ENCODE assay signal across 8 cellular contexts in the genomic region with DNA sequence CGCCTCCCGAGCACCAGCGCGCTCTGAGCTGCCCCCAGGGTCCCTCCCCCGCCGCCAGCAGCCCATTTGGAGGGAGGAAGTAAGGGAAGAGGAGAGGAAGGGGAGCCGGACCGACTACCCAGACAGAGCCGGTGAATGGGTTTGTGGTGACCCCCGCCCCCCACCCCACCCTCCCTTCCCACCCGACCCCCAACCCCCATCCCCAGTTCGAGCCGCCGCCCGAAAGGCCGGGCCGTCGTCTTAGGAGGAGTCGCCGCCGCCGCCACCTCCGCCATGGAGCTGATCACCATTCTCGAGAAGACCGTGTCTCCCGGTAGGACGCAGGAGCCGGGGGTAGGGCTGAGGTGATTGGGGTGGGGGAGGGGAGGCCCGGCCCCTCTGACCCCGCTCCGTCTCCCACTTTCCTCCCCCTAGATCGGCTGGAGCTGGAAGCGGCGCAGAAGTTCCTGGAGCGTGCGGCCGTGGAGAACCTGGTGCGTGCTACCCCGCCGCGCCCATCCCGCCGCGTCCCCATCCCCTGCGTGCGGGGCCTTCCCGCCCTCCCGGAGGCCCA.
DNase-seq lines count a peak whose midpoint lies in the region; ATAC-seq and TF ChIP-seq lines count a peak whose summit lies in the region.

No MANE protein-coding gene starts in this region.

- peaks cover 52 to 81% (median 69%) of the 10 kb centered on the region in 10 experiments for H3K4me1 ChIP-seq in BLaER1 treated with 17β-estradiol and CSF1 and Interleukin-3, amounts not matched to agents 10 nM and 100 nM

- H3K9ac ChIP-seq in BLaER1 treated with 17β-estradiol and CSF1 and Interleukin-3, amounts not matched to agents 10 nM and 100 nM, result peak overlapping the region; percentile 73 to 96 (median 89)

- H3K27me3 Mint-ChIP-seq in effector memory CD8-positive, alpha-beta T cell, result no peaks in the 10 kb centered on the region
- peaks cover 3% of the 10 kb centered on the region for H3K27me3 Mint-ChIP-seq in nephron (ENCODE audit: low read depth)

- peak overlapping the region; percentile 62 to 92 (median 78) for H3K4me3 ChIP-seq in BLaER1 treated with 17β-estradiol and CSF1 and Interleukin-3, amounts not matched to agents 10 nM and 100 nM

- H3K9me3 Mint-ChIP-seq in effector memory CD8-positive, alpha-beta T cell, result no peaks in the 10 kb centered on the region
- no peaks in the 10 kb centered on the region for H3K9me3 Mint-ChIP-seq in nephron

- H3K4me1 Mint-ChIP-seq in effector memory CD8-positive, alpha-beta T cell (ENCODE audit: low read depth in 2 of 2), result peaks cover 28 to 56% of the 10 kb centered on the region in 2 donors
- H3K4me1 Mint-ChIP-seq in nephron, result peaks cover 30% of the 10 kb centered on the region

- peak overlapping the region; percentile 54 to 98 (median 91); a peak in 20 of 22 replicates for H3K27ac ChIP-seq in BLaER1 treated with 17β-estradiol and CSF1 and Interleukin-3, amounts not matched to agents 10 nM and 100 nM

- H3K4me2 ChIP-seq in BLaER1 treated with 17β-estradiol and CSF1 and Interleukin-3, amounts not matched to agents 10 nM and 100 nM, result peak overlapping the region in 1 of 11 experiments; percentile 28; a peak in 2 of 22 replicates

- no peak for TF ChIP-seq CTCF in nephron (IDR thresholded peaks at IDR 0.05; ENCODE audit: unreplicated experiment in 3 of 3)

- peaks cover 38 to 44% (median 42%) of the 10 kb centered on the region in 11 experiments for H3K36me3 ChIP-seq in BLaER1 treated with 17β-estradiol and CSF1 and Interleukin-3, amounts not matched to agents 10 nM and 100 nM

- no peaks in the 10 kb centered on the region for H3K9me3 ChIP-seq in BLaER1 treated with 17β-estradiol and CSF1 and Interleukin-3, amounts not matched to agents 10 nM and 100 nM (replicated peaks in 1 of 11)

- H4K20me1 ChIP-seq in BLaER1 treated with 17β-estradiol and CSF1 and Interleukin-3, amounts not matched to agents 10 nM and 100 nM, result peaks cover 36 to 45% (median 37%) of the 10 kb centered on the region in 11 experiments

- H3K27ac Mint-ChIP-seq in effector memory CD8-positive, alpha-beta T cell, result peak overlapping the region; percentile 87 to 90
- peak overlapping the region; percentile 76 to 96 (median 95) for H3K27ac Mint-ChIP-seq in nephron

- DNase-seq in SW 1271 (lab: John Stamatoyannopoulos, UW) (peak; percentile 46 to 54), midbrain (lab: John Stamatoyannopoulos, UW) (no peak), NCI-H2081 (lab: John Stamatoyannopoulos, UW) (no peak), ecto neural progenitor cell (ENCODE audit: low spot score) (no peak)
- no peak for DNase-seq in effector memory CD8-positive, alpha-beta T cell

- no peaks in the 10 kb centered on the region for H3K27me3 ChIP-seq in BLaER1 treated with 17β-estradiol and CSF1 and Interleukin-3, amounts not matched to agents 10 nM and 100 nM

- peaks cover 54% of the 10 kb centered on the region for H3K36me3 Mint-ChIP-seq in effector memory CD8-positive, alpha-beta T cell (ENCODE audit: insufficient read depth)
- H3K36me3 Mint-ChIP-seq in nephron (ENCODE audit: low read depth), result peaks cover 34% of the 10 kb centered on the region

- peak overlapping the region; percentile 84 to 87 for H3K4me3 Mint-ChIP-seq in effector memory CD8-positive, alpha-beta T cell
- H3K4me3 Mint-ChIP-seq in nephron, result peak overlapping the region; percentile 89 to 97 (median 93)

- peak; percentile 2 for ATAC-seq in GM21825 (IDR thresholded peaks at IDR 0.05; ENCODE audit: unreplicated experiment)
- peak; percentile 2 for ATAC-seq in effector memory CD8-positive, alpha-beta T cell (replicated peaks)

Comparison
In these comparisons a context has a peak if more than half of its experiments do, and no peak if none do; other contexts are left out.
1. DNase-seq: peak in SW 1271 (2 of 2); none in effector memory CD8-positive, alpha-beta T cell (0 of 3), midbrain (single experiment), NCI-H2081 (0 of 2) and ecto neural progenitor cell (single experiment).